9 cellular contexts compared by ENCODE assay signal in genomic region chr9:97803167-97804058, GRCh38. TPM values are rescaled to one million over a fixed set of nuclear protein-coding genes. Genes with fewer than 3 reads are reported as not detected.
A peak's percentile ranks its signal among the peaks of the same experiment; 100 is the strongest.
DNase-seq lines count a peak whose midpoint lies in the region; ATAC-seq lines count a peak whose summit lies in the region.
"Had no signal": no experiment of that assay in that cellular context is flagged by ENCODE, and none has a peak within 500 bp of the region (broad histone marks: within the 10 kb centered on the region; RNA-seq: fewer than 3 reads in every experiment).

No MANE protein-coding gene starts in this region.

- H3K27me3 Mint-ChIP-seq in activated T-cell treated with anti-CD3 and anti-CD28 coated beads, Interleukin-2, amount 50 U/mL, for 72 hours (ENCODE audit: low read depth), result peaks cover 40% of the 10 kb centered on the region
- H3K27me3 Mint-ChIP-seq in natural killer cell treated with Interleukin-12 subunit alpha and Interleukin-12 subunit beta and Interleukin-15 and Interleukin-18, amount 100 ng/mL, for 72 hours, result peaks cover 28 to 32% of the 10 kb centered on the region in 2 donors
- peaks cover 44 to 72% of the 10 kb centered on the region in 2 donors for H3K27me3 Mint-ChIP-seq in stimulated activated naive B cell treated with anti-CD40 and anti-IgM and Interleukin-4, amounts not matched to agents 10 μg/mL and 1 μg/mL and 100 μg/mL, for 72 hours

- ATAC-seq in GM19452 (IDR thresholded peaks at IDR 0.05; ENCODE audit: unreplicated experiment), result peak; percentile 94
- peak; percentile 91 to 92 for ATAC-seq in activated T-cell treated with anti-CD3 and anti-CD28 coated beads, Interleukin-2, amount 50 U/mL, for 72 hours (replicated peaks in 1 of 2)
- ATAC-seq in natural killer cell treated with Interleukin-12 subunit alpha and Interleukin-12 subunit beta and Interleukin-15 and Interleukin-18, amount 100 ng/mL, for 72 hours, result peak; percentile 91 to 94
- peak; percentile 93 to 95 for ATAC-seq in stimulated activated naive B cell treated with anti-CD40 and anti-IgM and Interleukin-4, amounts not matched to agents 10 μg/mL and 1 μg/mL and 100 μg/mL, for 72 hours (replicated peaks)

- peaks cover 8% of the 10 kb centered on the region for H3K4me1 Mint-ChIP-seq in activated T-cell treated with anti-CD3 and anti-CD28 coated beads, Interleukin-2, amount 50 U/mL, for 72 hours (ENCODE audit: low read depth)
- H3K4me1 Mint-ChIP-seq in natural killer cell treated with Interleukin-12 subunit alpha and Interleukin-12 subunit beta and Interleukin-15 and Interleukin-18, amount 100 ng/mL, for 72 hours (ENCODE audit: low read depth in 2 of 2), result peaks cover 5 to 11% of the 10 kb centered on the region in 2 donors
- H3K4me1 Mint-ChIP-seq in stimulated activated naive B cell treated with anti-CD40 and anti-IgM and Interleukin-4, amounts not matched to agents 10 μg/mL and 1 μg/mL and 100 μg/mL, for 72 hours, result peaks cover 4 to 10% of the 10 kb centered on the region in 2 donors

- peak overlapping the region; percentile 93 for H3K27ac Mint-ChIP-seq in activated T-cell treated with anti-CD3 and anti-CD28 coated beads, Interleukin-2, amount 50 U/mL, for 72 hours
- peak overlapping the region in 1 of 2 donors; percentile 76 for H3K27ac Mint-ChIP-seq in natural killer cell treated with Interleukin-12 subunit alpha and Interleukin-12 subunit beta and Interleukin-15 and Interleukin-18, amount 100 ng/mL, for 72 hours
- peak overlapping the region; percentile 77 for H3K27ac Mint-ChIP-seq in stimulated activated naive B cell treated with anti-CD40 and anti-IgM and Interleukin-4, amounts not matched to agents 10 μg/mL and 1 μg/mL and 100 μg/mL, for 72 hours

- DNase-seq in C1 segment of cervical spinal cord (lab: John Stamatoyannopoulos, UW), result peak in 12 of 14 donors; percentile 7 to 59 (median 26)
- DNase-seq in HK-2 (ENCODE audit: unreplicated experiment), result peak; percentile 86
- DNase-seq in OCI-M1 (lab: John Stamatoyannopoulos, UW), result peak; percentile 79
- DNase-seq in activated T-cell treated with anti-CD3 and anti-CD28 coated beads, Interleukin-2, amount 50 U/mL, for 72 hours, result peak; percentile 76 to 84
- peak; percentile 6 for DNase-seq in fibroblast of peridontal ligament (ENCODE audit: extremely low read depth)
- DNase-seq in natural killer cell treated with Interleukin-12 subunit alpha and Interleukin-12 subunit beta and Interleukin-15 and Interleukin-18, amount 100 ng/mL, for 72 hours (ENCODE audit: low spot score), result peak; percentile 83
- peak; percentile 40 for DNase-seq in stimulated activated naive B cell treated with anti-CD40 and anti-IgM and Interleukin-4, amounts not matched to agents 10 μg/mL and 1 μg/mL and 100 μg/mL, for 72 hours

- peaks cover 0 to 2% of the 10 kb centered on the region in 2 donors for H3K36me3 Mint-ChIP-seq in activated T-cell treated with anti-CD3 and anti-CD28 coated beads, Interleukin-2, amount 50 U/mL, for 72 hours (ENCODE audit: insufficient read depth in 2 of 2)
- H3K36me3 Mint-ChIP-seq in natural killer cell treated with Interleukin-12 subunit alpha and Interleukin-12 subunit beta and Interleukin-15 and Interleukin-18, amount 100 ng/mL, for 72 hours, result no peaks in the 10 kb centered on the region
- peaks cover 0 to 5% of the 10 kb centered on the region in 2 donors for H3K36me3 Mint-ChIP-seq in stimulated activated naive B cell treated with anti-CD40 and anti-IgM and Interleukin-4, amounts not matched to agents 10 μg/mL and 1 μg/mL and 100 μg/mL, for 72 hours

- no peaks in the 10 kb centered on the region for H3K9me3 Mint-ChIP-seq in activated T-cell treated with anti-CD3 and anti-CD28 coated beads, Interleukin-2, amount 50 U/mL, for 72 hours
- no peaks in the 10 kb centered on the region for H3K9me3 Mint-ChIP-seq in natural killer cell treated with Interleukin-12 subunit alpha and Interleukin-12 subunit beta and Interleukin-15 and Interleukin-18, amount 100 ng/mL, for 72 hours
- H3K9me3 Mint-ChIP-seq in stimulated activated naive B cell treated with anti-CD40 and anti-IgM and Interleukin-4, amounts not matched to agents 10 μg/mL and 1 μg/mL and 100 μg/mL, for 72 hours, result no peaks in the 10 kb centered on the region

- H3K4me3 Mint-ChIP-seq in activated T-cell treated with anti-CD3 and anti-CD28 coated beads, Interleukin-2, amount 50 U/mL, for 72 hours, result peak overlapping the region; percentile 86 to 95
- H3K4me3 Mint-ChIP-seq in natural killer cell treated with Interleukin-12 subunit alpha and Interleukin-12 subunit beta and Interleukin-15 and Interleukin-18, amount 100 ng/mL, for 72 hours, result peak overlapping the region; percentile 79
- peak overlapping the region; percentile 89 for H3K4me3 Mint-ChIP-seq in stimulated activated naive B cell treated with anti-CD40 and anti-IgM and Interleukin-4, amounts not matched to agents 10 μg/mL and 1 μg/mL and 100 μg/mL, for 72 hours

RNA-seq across cellular contexts. Expression of gene FOXE1, which starts 49.6 kb away (rescaled TPM):
- total RNA-seq in activated T-cell treated with anti-CD3 and anti-CD28 coated beads, Interleukin-2, amount 50 U/mL, for 72 hours, result under 1 TPM; 0.79 to 0.96 TPM
- total RNA-seq in natural killer cell treated with Interleukin-12 subunit alpha and Interleukin-12 subunit beta and Interleukin-15 and Interleukin-18, amount 100 ng/mL, for 72 hours, result not detected
- total RNA-seq: T-helper 1 cell treated with Interleukin-12 subunit alpha and Interleukin-12 subunit beta and Interleukin-4 antibody, amounts not matched to agents 30 ng/mL and 1 ng/mL, for 36 hours had no signal

Comparison
In these comparisons a context has a peak if more than half of its experiments do, and no peak if none do; other contexts are left out.
1. Peak in every context shown above with its lines: DNase-seq and ATAC-seq.
2. DNase-seq: peak in every context shown above with its lines; median percentile 86 in HK-2; 83 in natural killer cell treated with Interleukin-12 subunit alpha and Interleukin-12 subunit beta and Interleukin-15 and Interleukin-18, amount 100 ng/mL, for 72 hours; 80 in activated T-cell treated with anti-CD3 and anti-CD28 coated beads, Interleukin-2, amount 50 U/mL, for 72 hours; 79 in OCI-M1; 40 in stimulated activated naive B cell treated with anti-CD40 and anti-IgM and Interleukin-4, amounts not matched to agents 10 μg/mL and 1 μg/mL and 100 μg/mL, for 72 hours; 26 in C1 segment of cervical spinal cord; 6 in fibroblast of peridontal ligament.